ENCODE assay signal across 8 cellular contexts in the genomic region with DNA sequence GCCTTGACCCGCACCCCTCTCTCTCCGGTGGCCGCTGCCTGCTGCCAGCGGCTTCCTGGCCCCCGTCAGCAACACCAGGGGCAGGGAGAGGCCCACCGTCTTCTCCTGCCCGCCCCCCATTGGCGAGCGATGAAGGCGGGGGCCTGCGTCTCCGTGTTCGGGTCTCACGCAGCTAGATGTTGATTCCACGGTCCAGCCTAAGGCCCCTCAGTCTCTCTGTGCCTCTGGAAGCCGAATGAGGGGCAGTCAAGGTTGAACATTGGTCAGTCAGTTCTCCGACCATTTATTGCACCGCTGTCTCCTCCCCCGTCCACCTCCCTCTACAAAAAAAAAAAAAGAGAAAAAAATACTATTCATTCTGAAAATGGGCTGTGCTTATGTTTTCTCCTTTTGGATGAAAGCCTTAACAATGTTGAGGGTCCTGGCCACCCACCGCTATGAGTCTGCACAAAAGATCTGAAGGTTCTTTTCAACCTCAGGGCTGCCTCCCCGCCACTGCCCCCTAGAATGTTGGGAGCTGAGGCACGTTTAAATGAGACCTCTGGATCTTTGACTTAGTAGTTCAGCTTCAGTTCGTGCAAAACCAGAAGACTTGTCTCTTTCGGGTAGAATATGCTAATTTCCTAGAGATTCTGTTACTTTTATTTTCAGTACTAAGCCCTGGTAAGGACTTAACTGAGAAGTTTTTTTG. TPM values are rescaled to one million over a fixed set of nuclear protein-coding genes. Genes with fewer than 3 reads are reported as not detected.
A peak's percentile ranks its signal among the peaks of the same experiment; 100 is the strongest.
DNase-seq lines count a peak whose midpoint lies in the region; ATAC-seq and TF ChIP-seq lines count a peak whose summit lies in the region.

No MANE protein-coding gene starts in this region.

- H3K79me2 ChIP-seq in DOHH2 (ENCODE audit: control insufficient read depth, low read length) (peaks cover 62% of the 10 kb centered on the region), OCI-LY3 (ENCODE audit: low read length) (peaks cover 62% of the 10 kb centered on the region), smooth muscle cell (ENCODE audit: low read depth) (peaks cover 56% of the 10 kb centered on the region)

- H3K4me3 ChIP-seq in DOHH2 (ENCODE audit: low read length) (peak overlapping the region; percentile 95), OCI-LY3 (ENCODE audit: low read length) (peak overlapping the region; percentile 92), iPS-18a (ENCODE audit: low read length) (peak overlapping the region; percentile 87), smooth muscle cell (peak overlapping the region; percentile 99)

- peak overlapping the region; percentile 76 for H3K4me2 ChIP-seq in DOHH2 (ENCODE audit: low read length)
- H3K4me2 ChIP-seq in OCI-LY3 (ENCODE audit: low read length), result peak overlapping the region; percentile 79
- peak overlapping the region; percentile 94 for H3K4me2 ChIP-seq in smooth muscle cell

- H3K27ac ChIP-seq in DOHH2 (ENCODE audit: low read depth, low read length) (peak overlapping the region; percentile 64), OCI-LY3 (ENCODE audit: low read length) (peak overlapping the region; percentile 64), adipose tissue (ENCODE audit: low read depth, low read length) (peak overlapping the region; percentile 58), iPS-18a (ENCODE audit: low read length) (peak overlapping the region; percentile 80), smooth muscle cell (ENCODE audit: low read depth) (peak overlapping the region; percentile 99)

- H3K9me3 ChIP-seq in DOHH2 (ENCODE audit: control insufficient read depth, insufficient read depth, low read length) (no peaks in the 10 kb centered on the region), OCI-LY3 (ENCODE audit: insufficient read depth, low read length) (no peaks in the 10 kb centered on the region), iPS-18a (ENCODE audit: control insufficient read depth, low read depth, low read length) (no peaks in the 10 kb centered on the region), smooth muscle cell (replicated peaks; ENCODE audit: low read depth) (no peaks in the 10 kb centered on the region)

- H3F3A ChIP-seq in DOHH2 (ENCODE audit: control insufficient read depth, insufficient read depth) (no peaks in the 10 kb centered on the region), smooth muscle cell (ENCODE audit: low read depth) (peaks cover 12% of the 10 kb centered on the region)

- ATAC-seq in HG03565 (IDR thresholded peaks at IDR 0.05; ENCODE audit: unreplicated experiment), result no peak

- H2AFZ ChIP-seq in OCI-LY3 (ENCODE audit: low read depth, low read length) (no peak overlapping the region), smooth muscle cell (ENCODE audit: low read depth) (peak overlapping the region; percentile 95)

- peak; percentile 47 for DNase-seq in HCEC 1CT
- no peak for DNase-seq in smooth muscle cell (lab: John Stamatoyannopoulos, UW; ENCODE audit: unreplicated experiment)
- DNase-seq in ureter (ENCODE audit: low spot score), result no peak

- H3K36me3 ChIP-seq in DOHH2 (ENCODE audit: control insufficient read depth, low read length) (peaks cover 52% of the 10 kb centered on the region), OCI-LY3 (replicated peaks; ENCODE audit: low read depth, low read length) (peaks cover 31% of the 10 kb centered on the region), iPS-18a (ENCODE audit: control insufficient read depth, low read depth, low read length) (peaks cover 32% of the 10 kb centered on the region), smooth muscle cell (ENCODE audit: low read depth) (peaks cover 6% of the 10 kb centered on the region)

- TF ChIP-seq CTCF in DOHH2 (IDR thresholded peaks at IDR 0.05; ENCODE audit: low read depth, low read length, poor library complexity, severe bottlenecking) (peak; percentile 46), OCI-LY3 (IDR thresholded peaks at IDR 0.05; ENCODE audit: low read depth, low read length) (peak; percentile 42), smooth muscle cell (IDR thresholded peaks at IDR 0.05; ENCODE audit: borderline replicate concordance, insufficient read depth, poor library complexity, severe bottlenecking) (peak; percentile 14)

- H4K20me1 ChIP-seq in DOHH2 (ENCODE audit: control insufficient read depth, insufficient read depth, low read depth, low read length), result peaks cover 9% of the 10 kb centered on the region; the same call in 1 of the 2 replicates
- peaks cover 6% of the 10 kb centered on the region for H4K20me1 ChIP-seq in OCI-LY3 (ENCODE audit: insufficient read depth, low read length)
- peaks cover 44% of the 10 kb centered on the region for H4K20me1 ChIP-seq in smooth muscle cell (ENCODE audit: low read depth)

- 0 to 1% (median 0%) methylated on average over 24 of the region's 24 CpGs for WGBS in adipose tissue, 3 donors
- WGBS in smooth muscle cell (ENCODE audit: low lambda C conversion rate), result under 1% methylated on average over 23 of the region's 24 CpGs

- H3K4me1 ChIP-seq in DOHH2 (ENCODE audit: control insufficient read depth, low read length), result peaks cover 30% of the 10 kb centered on the region
- peaks cover 28% of the 10 kb centered on the region for H3K4me1 ChIP-seq in OCI-LY3 (ENCODE audit: low read length)
- H3K4me1 ChIP-seq in iPS-18a (ENCODE audit: control insufficient read depth, low read depth, low read length), result no peaks in the 10 kb centered on the region
- peaks cover 19% of the 10 kb centered on the region for H3K4me1 ChIP-seq in smooth muscle cell (ENCODE audit: low read depth)

- no peaks in the 10 kb centered on the region for H3K9me2 ChIP-seq in DOHH2 (replicated peaks; ENCODE audit: control insufficient read depth, low read length)

- H3K27me3 ChIP-seq in DOHH2 (ENCODE audit: control insufficient read depth, low read length) (no peaks in the 10 kb centered on the region), OCI-LY3 (ENCODE audit: low read depth, low read length) (no peaks in the 10 kb centered on the region), iPS-18a (ENCODE audit: control insufficient read depth, insufficient read depth, low read length) (no peaks in the 10 kb centered on the region), smooth muscle cell (ENCODE audit: low read depth) (no peaks in the 10 kb centered on the region)

- peak overlapping the region; percentile 97 for H3K9ac ChIP-seq in OCI-LY3 (ENCODE audit: low read length)
- H3K9ac ChIP-seq in iPS-18a (ENCODE audit: low read length), result peak overlapping the region; percentile 98
- peak overlapping the region; percentile 100 for H3K9ac ChIP-seq in smooth muscle cell (ENCODE audit: low read depth)

RNA-seq across cellular contexts. Expression of a gene that starts 0.7 kb away (rescaled TPM):
- polyA plus RNA-seq in adipose tissue, result 10 to 100 TPM in 2 of 3 donors, 1 to 10 TPM in 1; 7.5 to 16.9 (median 15.4) TPM
- 34.3 and 52.0 TPM in 2 replicates for total RNA-seq in smooth muscle cell
- 13.6 and 14.1 TPM in 2 replicates for polyA plus RNA-seq in smooth muscle cell
- total RNA-seq in ureter, result 57.8 TPM
